In the genomic region with DNA sequence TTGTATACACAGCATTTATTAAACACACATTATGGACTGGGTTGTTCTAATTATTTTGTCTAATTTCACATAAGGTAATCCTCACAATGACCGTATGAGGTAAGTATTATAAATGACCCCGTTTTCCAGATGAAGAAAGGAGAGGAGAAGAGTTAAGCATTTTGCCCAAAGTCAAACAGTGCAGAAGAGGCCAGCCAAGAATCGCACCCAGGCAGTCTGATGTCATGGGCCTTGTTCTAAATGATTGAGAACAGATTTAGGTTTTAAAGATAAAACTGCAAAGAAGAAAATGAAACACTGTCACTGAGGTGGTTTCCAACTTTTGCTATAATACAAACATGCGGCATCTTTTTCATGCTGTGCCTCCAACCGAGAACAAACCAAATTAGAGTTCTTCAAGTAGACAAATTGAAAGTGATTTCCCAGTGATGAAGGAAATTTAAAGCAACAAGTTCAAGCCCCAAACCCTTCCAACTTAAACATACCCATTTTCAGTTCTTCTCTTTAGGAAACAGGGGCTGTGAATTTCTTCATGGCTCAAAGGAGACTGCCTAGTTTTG, we compare ENCODE assay signal across 19 cellular contexts.
A peak's percentile ranks its signal among the peaks of the same experiment; 100 is the strongest.
DNase-seq lines count a peak whose midpoint lies in the region; ATAC-seq and TF ChIP-seq lines count a peak whose summit lies in the region.
"Had no signal": no experiment of that assay in that cellular context is flagged by ENCODE, and none has a peak within 500 bp of the region (broad histone marks: within the 10 kb centered on the region; RNA-seq: fewer than 3 reads in every experiment).

No MANE protein-coding gene starts in this region.

- H3K4me2 ChIP-seq in mesenchymal stem cell (ENCODE audit: low read length, poor library complexity, severe bottlenecking), result no peak overlapping the region
- H3K4me2 ChIP-seq: BLaER1 treated with 17β-estradiol and CSF1 and Interleukin-3, amounts not matched to agents 10 nM and 100 nM had no signal

- ATAC-seq in left ventricle myocardium superior (peak; percentile 55), GM18502 (IDR thresholded peaks at IDR 0.05; ENCODE audit: poor library complexity, unreplicated experiment) (no peak), GM19324 (IDR thresholded peaks at IDR 0.05; ENCODE audit: low FRiP score, unreplicated experiment) (no peak)
- ATAC-seq: Panc1 had no signal

- peaks cover 5% of the 10 kb centered on the region for H3K79me1 ChIP-seq in mesenchymal stem cell (replicated peaks; ENCODE audit: low read length, poor library complexity, severe bottlenecking)

- intact Hi-C loops in left ventricle myocardium superior (cut with micrococcal nuclease), result no loop called here

- no peak overlapping the region for H2AFZ ChIP-seq in mesenchymal stem cell (ENCODE audit: low read depth, low read length)

- H3K4me3 ChIP-seq in right atrium auricular region (no peak overlapping the region), fibroblast of mammary gland (ENCODE audit: control insufficient read depth, low read depth, low read length) (no peak overlapping the region), mesenchymal stem cell (ENCODE audit: insufficient read depth in 1 of 2, low read depth in 1 of 2, low read length in 2 of 2) (peak overlapping the region in 1 of 2 experiments; percentile 1)
- H3K4me3 ChIP-seq: BLaER1 treated with 17β-estradiol and CSF1 and Interleukin-3, amounts not matched to agents 10 nM and 100 nM had no signal

- no peaks in the 10 kb centered on the region for H3K27me3 ChIP-seq in right atrium auricular region
- H3K27me3 ChIP-seq in mesenchymal stem cell (ENCODE audit: control insufficient read depth in 1 of 2, insufficient read depth in 1 of 2, low read length in 2 of 2), result no peaks in the 10 kb centered on the region
- H3K27me3 ChIP-seq: BLaER1 treated with 17β-estradiol and CSF1 and Interleukin-3, amounts not matched to agents 10 nM and 100 nM had no signal

- H3K14ac ChIP-seq in mesenchymal stem cell (ENCODE audit: low read length in 2 of 2), result no peak overlapping the region

- H3K23ac ChIP-seq in mesenchymal stem cell (ENCODE audit: low read length in 2 of 2), result no peak overlapping the region

- no peak overlapping the region for H2AK5ac ChIP-seq in mesenchymal stem cell (ENCODE audit: low read length, severe bottlenecking)

- no peak overlapping the region for H2BK5ac ChIP-seq in mesenchymal stem cell (ENCODE audit: low read depth, low read length, poor library complexity, severe bottlenecking)

- H3K36me3 ChIP-seq in right atrium auricular region (no peaks in the 10 kb centered on the region), mesenchymal stem cell (ENCODE audit: control insufficient read depth in 1 of 2, insufficient read depth in 2 of 2, low read depth in 1 of 2, low read length in 2 of 2) (no peaks in the 10 kb centered on the region)
- H3K36me3 ChIP-seq: BLaER1 treated with 17β-estradiol and CSF1 and Interleukin-3, amounts not matched to agents 10 nM and 100 nM had no signal

- 97% methylated on average over 5 of the region's 5 CpGs for WGBS in mesenchymal stem cell

- TF ChIP-seq CTCF in right atrium auricular region (IDR thresholded peaks at IDR 0.05) (no peak), fibroblast of mammary gland (conservative IDR thresholded peaks at IDR 0.05; ENCODE audit: control insufficient read depth, insufficient read depth, low read depth, low read length) (no peak)

- H4K8ac ChIP-seq in mesenchymal stem cell (ENCODE audit: low read length), result no peak overlapping the region

- no peak overlapping the region for H2BK120ac ChIP-seq in mesenchymal stem cell (ENCODE audit: low read depth, low read length)

- DNase-seq in left ventricle myocardium superior, result peak; percentile 33
- DNase-seq in right atrium auricular region (ENCODE audit: low spot score), result no peak
- DNase-seq in fibroblast of mammary gland (ENCODE audit: low read depth), result peak; percentile 24
- DNase-seq in mesenchymal stem cell, result peak; percentile 24
- no peak for DNase-seq in UCSD-AML1 (lab: John Stamatoyannopoulos, UW; ENCODE audit: unreplicated experiment)
- no peak for DNase-seq in activated CD8-positive, alpha-beta memory T cell treated with anti-CD3 and anti-CD28 coated beads for 24 hours
- DNase-seq: CD8-positive, alpha-beta memory T cell; DMS79 treated with DMSO at 0.1 percent for 48 hours; GOT3; KG1; NCI-H1436 treated with DMSO at 0.1 percent for 48 hours; NCI-H2029 treated with DMSO at 0.1 percent for 48 hours; NCI-H2171 treated with DMSO at 0.1 percent for 48 hours; NCI-H510A; NCI-H774 had no signal

- H2BK12ac ChIP-seq in mesenchymal stem cell (ENCODE audit: low read length in 2 of 2), result no peak overlapping the region

- H3K9me3 ChIP-seq in right atrium auricular region (no peaks in the 10 kb centered on the region), mesenchymal stem cell (ENCODE audit: control insufficient read depth, low read length) (no peaks in the 10 kb centered on the region)
- H3K9me3 ChIP-seq: BLaER1 treated with 17β-estradiol and CSF1 and Interleukin-3, amounts not matched to agents 10 nM and 100 nM had no signal

- H3K4me1 ChIP-seq in right atrium auricular region (no peaks in the 10 kb centered on the region), mesenchymal stem cell (ENCODE audit: control insufficient read depth, insufficient read depth, low read depth, low read length) (no peaks in the 10 kb centered on the region)
- H3K4me1 ChIP-seq: BLaER1 treated with 17β-estradiol and CSF1 and Interleukin-3, amounts not matched to agents 10 nM and 100 nM had no signal

- H3K27ac ChIP-seq in right atrium auricular region, result no peak overlapping the region
- no peak overlapping the region for H3K27ac ChIP-seq in mesenchymal stem cell (ENCODE audit: low read length, poor library complexity, severe bottlenecking)
- H3K27ac ChIP-seq: BLaER1 treated with 17β-estradiol and CSF1 and Interleukin-3, amounts not matched to agents 10 nM and 100 nM had no signal

- no peak overlapping the region for H2BK15ac ChIP-seq in mesenchymal stem cell (ENCODE audit: low read depth, poor library complexity, severe bottlenecking)

- no peak overlapping the region for H3K18ac ChIP-seq in mesenchymal stem cell (ENCODE audit: low read depth in 1 of 2, low read length in 2 of 2)

- H3K4ac ChIP-seq in mesenchymal stem cell (ENCODE audit: low read depth in 1 of 2, low read length in 2 of 2), result no peak overlapping the region

- no peak overlapping the region for H4K91ac ChIP-seq in mesenchymal stem cell (ENCODE audit: low read length)

- no peak overlapping the region for H3K9ac ChIP-seq in mesenchymal stem cell (ENCODE audit: low read length)
- H3K9ac ChIP-seq: BLaER1 treated with 17β-estradiol and CSF1 and Interleukin-3, amounts not matched to agents 10 nM and 100 nM had no signal

Comparison
In these comparisons a context has a peak if more than half of its experiments do, and no peak if none do; other contexts are left out.
1. DNase-seq: peak in left ventricle myocardium superior (single experiment), fibroblast of mammary gland (single experiment) and mesenchymal stem cell (single experiment); none in right atrium auricular region (single experiment), UCSD-AML1 (single experiment) and activated CD8-positive, alpha-beta memory T cell treated with anti-CD3 and anti-CD28 coated beads for 24 hours (single experiment).